8 cellular contexts compared by ENCODE assay signal in genomic region chr20:62952373-62953166, GRCh38. TPM values are rescaled to one million over a fixed set of nuclear protein-coding genes. Genes with fewer than 3 reads are reported as not detected.
A peak's percentile ranks its signal among the peaks of the same experiment; 100 is the strongest.
DNase-seq lines count a peak whose midpoint lies in the region; ATAC-seq, FAIRE-seq and TF ChIP-seq lines count a peak whose summit lies in the region.

Gene SLC17A9 (plus strand): TSS chr20:62952709. CDS start chr20:62952831, 122 bp downstream.

- H3K27ac Mint-ChIP-seq in activated CD4-positive, alpha-beta T cell treated with anti-CD3 and anti-CD28 coated beads, Interleukin-2, amount 10 ng/mL, durations not matched to agents 7 days and 5 days = peak within 1 kb of the TSS; percentile 96
- H3K27ac Mint-ChIP-seq in naive thymus-derived CD4-positive, alpha-beta T cell = peak within 1 kb of the TSS in 8 of 9 donors; percentile 89 to 98 (median 93)

- POLR2A ChIA-PET in activated CD4-positive, alpha-beta T cell treated with anti-CD3 and anti-CD28 coated beads, Interleukin-2, amount 10 ng/mL, durations not matched to agents 7 days and 5 days (lab: Charles Lee) = no interaction called here
- POLR2A ChIA-PET in naive thymus-derived CD4-positive, alpha-beta T cell (lab: Charles Lee) = interaction anchor here (0.9 to 4.4 kb wide), 5 partner anchors 16 to 57 kb away, joined by 4 to 58 read pairs (median 12); partner anchors contain the start of gene GID8

- peaks cover 3% of the 10 kb centered on the region for H3K9me3 Mint-ChIP-seq in activated CD4-positive, alpha-beta T cell treated with anti-CD3 and anti-CD28 coated beads, Interleukin-2, amount 10 ng/mL, durations not matched to agents 7 days and 5 days
- H3K9me3 Mint-ChIP-seq in naive thymus-derived CD4-positive, alpha-beta T cell = peaks cover 0 to 3% (median 0%) of the 10 kb centered on the region in 11 donors

- FAIRE-seq in H54 (lab: Jason Lieb, UNC) = no peak

- H3K9me3 ChIP-seq in esophagus muscularis mucosa = no peaks in the 10 kb centered on the region
- no peaks in the 10 kb centered on the region for H3K9me3 ChIP-seq in naive thymus-derived CD4-positive, alpha-beta T cell (ENCODE audit: control insufficient read depth in 2 of 3, low read length in 3 of 3)

- no peak for TF ChIP-seq EP300 in esophagus muscularis mucosa (IDR thresholded peaks at IDR 0.05)

- peak within 1 kb of the TSS; percentile 73 for H3K4me3 Mint-ChIP-seq in activated CD4-positive, alpha-beta T cell treated with anti-CD3 and anti-CD28 coated beads, Interleukin-2, amount 10 ng/mL, durations not matched to agents 7 days and 5 days
- H3K4me3 Mint-ChIP-seq in naive thymus-derived CD4-positive, alpha-beta T cell = peak within 1 kb of the TSS; percentile 81 to 91 (median 84)

- TF ChIP-seq CTCF in esophagus muscularis mucosa (IDR thresholded peaks at IDR 0.05) = peak in 1 of 3 experiments; percentile 15

- no peaks in the 10 kb centered on the region for H3K27me3 ChIP-seq in esophagus muscularis mucosa
- no peaks in the 10 kb centered on the region for H3K27me3 ChIP-seq in naive thymus-derived CD4-positive, alpha-beta T cell (ENCODE audit: control insufficient read depth in 2 of 2, insufficient read depth in 2 of 2, low read length in 2 of 2)

- peak within 1 kb of the TSS; percentile 46 to 58 (median 49) for H3K4me3 ChIP-seq in esophagus muscularis mucosa
- H3K4me3 ChIP-seq in naive thymus-derived CD4-positive, alpha-beta T cell (ENCODE audit: low read length) = peak within 1 kb of the TSS; percentile 65

- peaks cover 0 to 34% (median 28%) of the 10 kb centered on the region in 4 donors for H3K36me3 ChIP-seq in esophagus muscularis mucosa
- H3K36me3 ChIP-seq in naive thymus-derived CD4-positive, alpha-beta T cell (ENCODE audit: control insufficient read depth in 2 of 3, insufficient read depth in 3 of 3, low read length in 3 of 3) = peaks cover 0 to 27% (median 0%) of the 10 kb centered on the region in 3 experiments

- H3K36me3 Mint-ChIP-seq in activated CD4-positive, alpha-beta T cell treated with anti-CD3 and anti-CD28 coated beads, Interleukin-2, amount 10 ng/mL, durations not matched to agents 7 days and 5 days (ENCODE audit: low read depth) = peaks cover 34% of the 10 kb centered on the region
- peaks cover 9 to 33% (median 17%) of the 10 kb centered on the region in 5 donors for H3K36me3 Mint-ChIP-seq in naive thymus-derived CD4-positive, alpha-beta T cell

- intact Hi-C loops in esophagus muscularis mucosa (cut with DNase I) = loop anchor here (10.0 kb wide), 1 partner anchor 262 kb away; the partner anchor contains the start of gene YTHDF1
- intact Hi-C loops in naive thymus-derived CD4-positive, alpha-beta T cell (cut with micrococcal nuclease) = loop anchor here in 1 of 2 donors (5.0 to 10.0 kb wide), 2 partner anchors 35 to 152 kb away; no protein-coding TSS in a partner anchor

- DNase-seq in AG08395 (ENCODE audit: low spot score) (peak; percentile 92), esophagus muscularis mucosa (ENCODE audit: extremely low spot score) (no peak), H54 (ENCODE audit: insufficient read length, low spot score) (no peak), DMS153 treated with DMSO at 0.1 percent for 48 hours (lab: John Stamatoyannopoulos, UW; ENCODE audit: unreplicated experiment) (no peak)
- peak; percentile 46 for DNase-seq in activated CD4-positive, alpha-beta T cell treated with anti-CD3 and anti-CD28 coated beads, Interleukin-2, amount 10 ng/mL, durations not matched to agents 7 days and 5 days
- DNase-seq in naive thymus-derived CD4-positive, alpha-beta T cell = peak in 3 of 9 donors; percentile 34 to 62 (median 35)

- TF ChIP-seq POLR2A in esophagus muscularis mucosa (IDR thresholded peaks at IDR 0.05; ENCODE audit: low read depth) (no peak), H54 (IDR thresholded peaks at IDR 0.05; ENCODE audit: low read depth, low read length) (no peak)

- H3K4me1 ChIP-seq in esophagus muscularis mucosa = peaks cover 28 to 32% (median 31%) of the 10 kb centered on the region in 4 donors
- H3K4me1 ChIP-seq in naive thymus-derived CD4-positive, alpha-beta T cell (ENCODE audit: control insufficient read depth in 2 of 2, insufficient read depth in 2 of 2, low read length in 2 of 2) = peaks cover 13 to 32% of the 10 kb centered on the region in 2 donors

- peaks cover 34% of the 10 kb centered on the region for H3K4me1 Mint-ChIP-seq in activated CD4-positive, alpha-beta T cell treated with anti-CD3 and anti-CD28 coated beads, Interleukin-2, amount 10 ng/mL, durations not matched to agents 7 days and 5 days
- peaks cover 11 to 46% (median 28%) of the 10 kb centered on the region in 7 donors for H3K4me1 Mint-ChIP-seq in naive thymus-derived CD4-positive, alpha-beta T cell

- 36% methylated on average over 4 of the region's 40 CpGs for WGBS in esophagus muscularis mucosa

- no peaks in the 10 kb centered on the region for H3K27me3 Mint-ChIP-seq in activated CD4-positive, alpha-beta T cell treated with anti-CD3 and anti-CD28 coated beads, Interleukin-2, amount 10 ng/mL, durations not matched to agents 7 days and 5 days
- no peaks in the 10 kb centered on the region for H3K27me3 Mint-ChIP-seq in naive thymus-derived CD4-positive, alpha-beta T cell

- ATAC-seq in GM19035 (IDR thresholded peaks at IDR 0.05; ENCODE audit: unreplicated experiment) (peak; percentile 52), HG03442 (IDR thresholded peaks at IDR 0.05; ENCODE audit: unreplicated experiment) (peak; percentile 48)
- peak; percentile 57 for ATAC-seq in naive thymus-derived CD4-positive, alpha-beta T cell

- peak within 1 kb of the TSS; percentile 90 to 96 (median 94) for H3K27ac ChIP-seq in esophagus muscularis mucosa (replicated peaks in 1 of 4)
- H3K27ac ChIP-seq in naive thymus-derived CD4-positive, alpha-beta T cell (ENCODE audit: low read depth, low read length) = peak within 1 kb of the TSS; percentile 66

- CTCF ChIA-PET in activated CD4-positive, alpha-beta T cell treated with anti-CD3 and anti-CD28 coated beads, Interleukin-2, amount 10 ng/mL, durations not matched to agents 7 days and 5 days (lab: Charles Lee) = interaction anchor here (0.8 to 1.3 kb wide), 3 partner anchors 8 to 15 kb away, joined by 3 to 4 read pairs (median 3); no protein-coding TSS in a partner anchor
- CTCF ChIA-PET in naive thymus-derived CD4-positive, alpha-beta T cell (lab: Charles Lee) = interaction anchor here (0.8 to 1.9 kb wide), 5 partner anchors 9 to 52 kb away, joined by 3 to 12 read pairs (median 3); no protein-coding TSS in a partner anchor

RNA-seq across cellular contexts. Expression of gene SLC17A9, which starts in this region (rescaled TPM):
- total RNA-seq in activated CD4-positive, alpha-beta T cell treated with anti-CD3 and anti-CD28 coated beads, Interleukin-2, amount 10 ng/mL, durations not matched to agents 7 days and 5 days = 10 to 100 TPM; 11.6 to 12.6 TPM
- 1 to 10 TPM; 2.2 to 5.2 (median 2.7) TPM for total RNA-seq in esophagus muscularis mucosa
- total RNA-seq in naive thymus-derived CD4-positive, alpha-beta T cell = 10 to 100 TPM in 1 of 5 experiments, 1 to 10 TPM in 4; 3.4 to 12.6 (median 5.6) TPM
- under 1 TPM; 0.44 to 0.63 TPM for polyA plus RNA-seq in naive thymus-derived CD4-positive, alpha-beta T cell

Comparison
In these comparisons a context has a peak if more than half of its experiments do, and no peak if none do; other contexts are left out.
1. DNase-seq: peak in AG08395 (single experiment) and activated CD4-positive, alpha-beta T cell treated with anti-CD3 and anti-CD28 coated beads, Interleukin-2, amount 10 ng/mL, durations not matched to agents 7 days and 5 days (single experiment); none in esophagus muscularis mucosa (single experiment), H54 (single experiment) and DMS153 treated with DMSO at 0.1 percent for 48 hours (single experiment).
2. Peak in every context shown above with its lines, with median percentiles within 50 percentile points of each other: ATAC-seq.